ENCODE assay signal across 19 cellular contexts in genomic region chr22:20585640-20586402, GRCh38.
DNase-seq lines count a peak whose midpoint lies in the region; ATAC-seq and TF ChIP-seq lines count a peak whose summit lies in the region.
"Had no signal": no experiment of that assay in that cellular context is flagged by ENCODE, and none has a peak within 500 bp of the region (broad histone marks: within the 10 kb centered on the region; RNA-seq: fewer than 3 reads in every experiment).

No MANE protein-coding gene starts in this region.

- intact Hi-C loops in esophagus squamous epithelium (cut with DNase I): no loop called here

- no peaks in the 10 kb centered on the region for H3K9me3 Mint-ChIP-seq in activated CD8-positive, alpha-beta memory T cell treated with anti-CD3 and anti-CD28 coated beads, Interleukin-2, amount 10 ng/mL, durations not matched to agents 7 days and 5 days (ENCODE audit: low read depth)
- H3K9me3 Mint-ChIP-seq in stimulated activated naive CD8-positive, alpha-beta T cell treated with anti-CD3 and anti-CD28 coated beads, Interleukin-15, amount 100 ng/mL, for 72 hours: no peaks in the 10 kb centered on the region
- H3K9me3 Mint-ChIP-seq: CD4-positive, alpha-beta T cell had no signal

- H3K36me3 Mint-ChIP-seq in activated CD8-positive, alpha-beta memory T cell treated with anti-CD3 and anti-CD28 coated beads, Interleukin-2, amount 10 ng/mL, durations not matched to agents 7 days and 5 days: peaks cover 10% of the 10 kb centered on the region

- no peaks in the 10 kb centered on the region for H3K27me3 Mint-ChIP-seq in activated CD8-positive, alpha-beta memory T cell treated with anti-CD3 and anti-CD28 coated beads, Interleukin-2, amount 10 ng/mL, durations not matched to agents 7 days and 5 days
- no peaks in the 10 kb centered on the region for H3K27me3 Mint-ChIP-seq in stimulated activated naive CD8-positive, alpha-beta T cell treated with anti-CD3 and anti-CD28 coated beads, Interleukin-15, amount 100 ng/mL, for 72 hours
- H3K27me3 Mint-ChIP-seq: CD4-positive, alpha-beta T cell had no signal

- TF ChIP-seq POLR2A in esophagus squamous epithelium (IDR thresholded peaks at IDR 0.05): no peak
- no peak for TF ChIP-seq POLR2A in suprapubic skin (IDR thresholded peaks at IDR 0.05)

- WGBS in esophagus squamous epithelium, 2 donors: 90 to 100% methylated on average over 1 to 2 of the region's 12 CpGs
- WGBS in suprapubic skin: 68% methylated on average over 2 of the region's 12 CpGs

- no peak for ATAC-seq in activated CD8-positive, alpha-beta memory T cell treated with anti-CD3 and anti-CD28 coated beads, Interleukin-2, amount 10 ng/mL, durations not matched to agents 7 days and 5 days
- ATAC-seq in stimulated activated naive CD8-positive, alpha-beta T cell treated with anti-CD3 and anti-CD28 coated beads, Interleukin-15, amount 100 ng/mL, for 72 hours: no peak
- no peak for ATAC-seq in stimulated activated naive CD8-positive, alpha-beta T cell treated with anti-CD3 and anti-CD28 coated beads, Interleukin-15, Interleukin-2, amounts not matched to agents 100 U/mL and 50 U/mL, for 24 hours
- no peak for ATAC-seq in HG03135 (IDR thresholded peaks at IDR 0.05; ENCODE audit: unreplicated experiment)

- peak overlapping the region in 3 of 4 donors; percentile 34 to 43 (median 42) for H3K27ac ChIP-seq in esophagus squamous epithelium
- no peak overlapping the region for H3K27ac ChIP-seq in suprapubic skin
- H3K27ac ChIP-seq: KMS-11 had no signal

- DNase-seq in activated CD8-positive, alpha-beta memory T cell treated with anti-CD3 and anti-CD28 coated beads, Interleukin-2, amount 50 U/mL, for 4 hours: peak; percentile 4
- DNase-seq in activated CD8-positive, alpha-beta memory T cell treated with anti-CD3 and anti-CD28 coated beads, Interleukin-2, amount 10 ng/mL, durations not matched to agents 7 days and 5 days: no peak
- DNase-seq in stimulated activated naive CD8-positive, alpha-beta T cell treated with anti-CD3 and anti-CD28 coated beads, Interleukin-15, amount 100 ng/mL, for 72 hours: no peak
- no peak for DNase-seq in stimulated activated naive CD8-positive, alpha-beta T cell treated with anti-CD3 and anti-CD28 coated beads, Interleukin-15, Interleukin-2, amounts not matched to agents 100 U/mL and 50 U/mL, for 24 hours
- DNase-seq in esophagus squamous epithelium (lab: John Stamatoyannopoulos, UW) (no peak), suprapubic skin (ENCODE audit: low spot score in 2 of 2) (peak in 1 of 2 donors; percentile 62), SKM-1 (lab: John Stamatoyannopoulos, UW; ENCODE audit: unreplicated experiment) (no peak)
- DNase-seq: 8988T; CD4-positive, alpha-beta T cell; DMS53; NCI-H1048; NCI-H1436 treated with DMSO at 0.1 percent for 48 hours; NCI-H2081; NCI-H524; SHP77 treated with DMSO at 0.1 percent for 48 hours had no signal

- CTCF ChIA-PET in activated CD8-positive, alpha-beta memory T cell treated with anti-CD3 and anti-CD28 coated beads, Interleukin-2, amount 10 ng/mL, durations not matched to agents 7 days and 5 days (lab: Charles Lee): no interaction called here

- no peaks in the 10 kb centered on the region for H3K9me3 ChIP-seq in esophagus squamous epithelium
- H3K9me3 ChIP-seq in suprapubic skin: no peaks in the 10 kb centered on the region
- H3K9me3 ChIP-seq: BE2C, HAP-1 had no signal

- TF ChIP-seq EP300 in suprapubic skin (IDR thresholded peaks at IDR 0.05): no peak

- H3K36me3 ChIP-seq in esophagus squamous epithelium (peaks cover 23 to 72% (median 46%) of the 10 kb centered on the region in 3 donors), suprapubic skin (peaks cover 67% of the 10 kb centered on the region)

- H3K27me3 ChIP-seq in esophagus squamous epithelium (no peaks in the 10 kb centered on the region), suprapubic skin (no peaks in the 10 kb centered on the region)
- H3K27me3 ChIP-seq: BE2C had no signal

- no peak overlapping the region for H3K27ac Mint-ChIP-seq in activated CD8-positive, alpha-beta memory T cell treated with anti-CD3 and anti-CD28 coated beads, Interleukin-2, amount 10 ng/mL, durations not matched to agents 7 days and 5 days
- H3K27ac Mint-ChIP-seq in stimulated activated naive CD8-positive, alpha-beta T cell treated with anti-CD3 and anti-CD28 coated beads, Interleukin-15, amount 100 ng/mL, for 72 hours: peak overlapping the region; percentile 19 to 33
- H3K27ac Mint-ChIP-seq: CD4-positive, alpha-beta T cell had no signal

- peaks cover 24 to 73% (median 50%) of the 10 kb centered on the region in 3 donors for H3K4me1 ChIP-seq in esophagus squamous epithelium
- H3K4me1 ChIP-seq in suprapubic skin: peaks cover 43% of the 10 kb centered on the region
- H3K4me1 ChIP-seq: BE2C, HAP-1 had no signal

- H3K4me3 Mint-ChIP-seq in activated CD8-positive, alpha-beta memory T cell treated with anti-CD3 and anti-CD28 coated beads, Interleukin-2, amount 10 ng/mL, durations not matched to agents 7 days and 5 days: no peak overlapping the region
- H3K4me3 Mint-ChIP-seq in stimulated activated naive CD8-positive, alpha-beta T cell treated with anti-CD3 and anti-CD28 coated beads, Interleukin-15, amount 100 ng/mL, for 72 hours: no peak overlapping the region
- H3K4me3 Mint-ChIP-seq: CD4-positive, alpha-beta T cell had no signal

- no peak overlapping the region for H3K4me3 ChIP-seq in esophagus squamous epithelium
- peak overlapping the region; percentile 1 for H3K4me3 ChIP-seq in suprapubic skin
- H3K4me3 ChIP-seq: HAP-1 had no signal

- TF ChIP-seq CTCF in esophagus squamous epithelium (IDR thresholded peaks at IDR 0.05): no peak
- no peak for TF ChIP-seq CTCF in suprapubic skin (IDR thresholded peaks at IDR 0.05)

- no peaks in the 10 kb centered on the region for H3K4me1 Mint-ChIP-seq in activated CD8-positive, alpha-beta memory T cell treated with anti-CD3 and anti-CD28 coated beads, Interleukin-2, amount 10 ng/mL, durations not matched to agents 7 days and 5 days
- H3K4me1 Mint-ChIP-seq in stimulated activated naive CD8-positive, alpha-beta T cell treated with anti-CD3 and anti-CD28 coated beads, Interleukin-15, amount 100 ng/mL, for 72 hours: peaks cover 9% of the 10 kb centered on the region
